In the genomic region with DNA sequence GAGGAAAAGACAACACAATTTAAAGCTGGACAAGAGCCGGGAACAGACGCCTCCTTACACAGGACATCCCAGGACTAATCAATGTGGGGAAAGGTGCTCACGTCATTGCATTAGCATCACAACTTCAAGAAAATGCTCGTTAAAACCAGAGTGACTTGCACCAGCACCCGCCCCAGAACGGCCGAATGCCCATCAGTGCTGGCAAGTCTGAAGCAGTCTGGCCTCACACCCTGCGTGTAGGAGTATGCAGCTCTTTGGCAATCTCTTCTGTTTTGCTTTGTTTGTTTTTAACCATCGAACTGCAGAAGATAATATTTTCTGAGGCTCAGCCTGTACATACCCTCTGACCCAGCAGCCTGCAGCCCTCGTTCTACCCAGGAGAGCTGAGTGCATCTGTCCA, we compare ENCODE assay signal across 17 cellular contexts.
"Had no signal": no experiment of that assay in that cellular context is flagged by ENCODE, and none has a peak within 500 bp of the region (broad histone marks: within the 10 kb centered on the region; RNA-seq: fewer than 3 reads in every experiment).

No MANE protein-coding gene starts in this region.

- H3K27ac Mint-ChIP-seq: activated T-helper 1 cell treated with anti-CD3 and anti-CD28 coated beads, Interleukin-12 subunit alpha, Interleukin-12 subunit beta, Interleukin-2, Interleukin-4 antibody, amounts not matched to agents 30 ng/mL and 10 ng/mL and 1 ng/mL, durations not matched to agents 14 hours and 24 hours and 36 hours; endodermal cell; T-helper 2 cell treated with Interferon-gamma antibody and Interleukin-4, amounts not matched to agents 5 μg/mL and 100 μg/mL, for 36 hours had no signal

- H3K4me3 Mint-ChIP-seq: activated naive CD8-positive, alpha-beta T cell treated with anti-CD3 and anti-CD28 coated beads for 36 hours; activated T-helper 1 cell treated with anti-CD3 and anti-CD28 coated beads, Interleukin-12 subunit alpha, Interleukin-12 subunit beta, Interleukin-2, Interleukin-4 antibody, amounts not matched to agents 30 ng/mL and 10 ng/mL and 1 ng/mL, durations not matched to agents 14 hours and 24 hours and 36 hours; endodermal cell; naive thymus-derived CD4-positive, alpha-beta T cell; T-helper 2 cell treated with Interferon-gamma antibody and Interleukin-4, amounts not matched to agents 5 μg/mL and 100 μg/mL, for 36 hours had no signal

- DNase-seq: activated CD4-positive, alpha-beta T cell treated with anti-CD3 and anti-CD28 coated beads, Interleukin-2, amount 50 U/mL, for 48 hours; activated gamma-delta T cell treated with Interleukin-2 at 50 U/mL for 16 hours; activated naive CD8-positive, alpha-beta T cell treated with anti-CD3 and anti-CD28 coated beads for 36 hours; activated T-cell treated with anti-CD3 and anti-CD28 coated beads for 4 hours; body of pancreas; central memory CD4-positive, alpha-beta T cell; endodermal cell; immature natural killer cell; mesenchymal stem cell; naive thymus-derived CD4-positive, alpha-beta T cell; posterior cingulate gyrus; right cardiac atrium; testis; upper lobe of left lung had no signal

- ATAC-seq: body of pancreas; gastroesophageal sphincter; naive thymus-derived CD4-positive, alpha-beta T cell; right cardiac atrium had no signal

- H3K9me3 Mint-ChIP-seq: activated naive CD8-positive, alpha-beta T cell treated with anti-CD3 and anti-CD28 coated beads for 36 hours; activated T-helper 1 cell treated with anti-CD3 and anti-CD28 coated beads, Interleukin-12 subunit alpha, Interleukin-12 subunit beta, Interleukin-2, Interleukin-4 antibody, amounts not matched to agents 30 ng/mL and 10 ng/mL and 1 ng/mL, durations not matched to agents 14 hours and 24 hours and 36 hours; endodermal cell; immature natural killer cell; naive thymus-derived CD4-positive, alpha-beta T cell; T-helper 2 cell treated with Interferon-gamma antibody and Interleukin-4, amounts not matched to agents 5 μg/mL and 100 μg/mL, for 36 hours had no signal

- H3K27me3 Mint-ChIP-seq: activated naive CD8-positive, alpha-beta T cell treated with anti-CD3 and anti-CD28 coated beads for 36 hours; naive thymus-derived CD4-positive, alpha-beta T cell had no signal

- H3K4me1 Mint-ChIP-seq: endodermal cell had no signal
